ENCODE assay signal across 15 cellular contexts in genomic region chr6:45703041-45703739, GRCh38.
A peak's percentile ranks its signal among the peaks of the same experiment; 100 is the strongest.
DNase-seq lines count a peak whose midpoint lies in the region; ATAC-seq and TF ChIP-seq lines count a peak whose summit lies in the region.
"Had no signal": no experiment of that assay in that cellular context is flagged by ENCODE, and none has a peak within 500 bp of the region (broad histone marks: within the 10 kb centered on the region; RNA-seq: fewer than 3 reads in every experiment).

No MANE protein-coding gene starts in this region.

- no peaks in the 10 kb centered on the region for H3K27me3 Mint-ChIP-seq in activated T-helper 1 cell treated with anti-CD3 and anti-CD28 coated beads, Interleukin-12 subunit alpha, Interleukin-12 subunit beta, Interleukin-2, Interleukin-4 antibody, amounts not matched to agents 30 ng/mL and 10 ng/mL and 1 ng/mL, durations not matched to agents 14 hours and 24 hours and 36 hours (ENCODE audit: insufficient read depth)
- H3K27me3 Mint-ChIP-seq in CD14-positive monocyte (ENCODE audit: low read depth in 3 of 3) = peaks cover 0 to 1% (median 0%) of the 10 kb centered on the region in 3 donors

- DNase-seq in AG08395 (ENCODE audit: low spot score) (peak; percentile 36), HCEC 1CT (peak; percentile 88), fibroblast of the aortic adventitia (ENCODE audit: low read depth) (peak; percentile 55), substantia nigra (lab: John Stamatoyannopoulos, UW) (no peak), NCI-H1105 treated with DMSO at 0.1 percent for 48 hours (lab: John Stamatoyannopoulos, UW) (no peak), CD14-positive monocyte (ENCODE audit: low spot score) (no peak)
- no peak for DNase-seq in activated T-helper 1 cell treated with anti-CD3 and anti-CD28 coated beads, Interleukin-12 subunit alpha, Interleukin-12 subunit beta, Interleukin-2, Interleukin-4 antibody, amounts not matched to agents 30 ng/mL and 10 ng/mL and 1 ng/mL, durations not matched to agents 14 hours and 24 hours and 36 hours (ENCODE audit: low spot score)
- DNase-seq: DMS79, NCI-H1105, ovary had no signal

- ATAC-seq in HG03108 (IDR thresholded peaks at IDR 0.05; ENCODE audit: unreplicated experiment) = no peak
- ATAC-seq: K562, left lobe of liver had no signal

- no peaks in the 10 kb centered on the region for H3K9me3 Mint-ChIP-seq in activated T-helper 1 cell treated with anti-CD3 and anti-CD28 coated beads, Interleukin-12 subunit alpha, Interleukin-12 subunit beta, Interleukin-2, Interleukin-4 antibody, amounts not matched to agents 30 ng/mL and 10 ng/mL and 1 ng/mL, durations not matched to agents 14 hours and 24 hours and 36 hours
- no peaks in the 10 kb centered on the region for H3K9me3 Mint-ChIP-seq in CD14-positive monocyte

- H3K4me3 Mint-ChIP-seq in activated T-helper 1 cell treated with anti-CD3 and anti-CD28 coated beads, Interleukin-12 subunit alpha, Interleukin-12 subunit beta, Interleukin-2, Interleukin-4 antibody, amounts not matched to agents 30 ng/mL and 10 ng/mL and 1 ng/mL, durations not matched to agents 14 hours and 24 hours and 36 hours = no peak overlapping the region
- H3K4me3 Mint-ChIP-seq in CD14-positive monocyte = no peak overlapping the region

- H3K27ac Mint-ChIP-seq in activated T-helper 1 cell treated with anti-CD3 and anti-CD28 coated beads, Interleukin-12 subunit alpha, Interleukin-12 subunit beta, Interleukin-2, Interleukin-4 antibody, amounts not matched to agents 30 ng/mL and 10 ng/mL and 1 ng/mL, durations not matched to agents 14 hours and 24 hours and 36 hours = peak overlapping the region; percentile 41
- no peak overlapping the region for H3K27ac Mint-ChIP-seq in CD14-positive monocyte

- intact Hi-C loops in activated T-helper 1 cell treated with anti-CD3 and anti-CD28 coated beads, Interleukin-12 subunit alpha, Interleukin-12 subunit beta, Interleukin-2, Interleukin-4 antibody, amounts not matched to agents 30 ng/mL and 10 ng/mL and 1 ng/mL, durations not matched to agents 14 hours and 24 hours and 36 hours (cut with micrococcal nuclease) = loop anchor here (1.0 to 5.0 kb wide), 2 partner anchors 34 to 78 kb away; no protein-coding TSS in a partner anchor
- intact Hi-C loops in CD14-positive monocyte (cut with micrococcal nuclease) = loop anchor here in 1 of 2 donors (10.0 kb wide), 2 partner anchors 328 to 1068 kb away; partner anchors contain the start of gene SUPT3H

- H3K4me3 ChIP-seq in fibroblast of the aortic adventitia (ENCODE audit: low read depth, low read length) = no peak overlapping the region
- H3K4me3 ChIP-seq: BLaER1, HAP-1, K562, ovary had no signal

- H3K4me1 Mint-ChIP-seq in activated T-helper 1 cell treated with anti-CD3 and anti-CD28 coated beads, Interleukin-12 subunit alpha, Interleukin-12 subunit beta, Interleukin-2, Interleukin-4 antibody, amounts not matched to agents 30 ng/mL and 10 ng/mL and 1 ng/mL, durations not matched to agents 14 hours and 24 hours and 36 hours (ENCODE audit: low read depth) = peaks cover 13% of the 10 kb centered on the region
- peaks cover 2% of the 10 kb centered on the region for H3K4me1 Mint-ChIP-seq in CD14-positive monocyte

- no peak overlapping the region for H3K27ac ChIP-seq in substantia nigra (ENCODE audit: low read depth, low read length, poor library complexity, severe bottlenecking)
- H3K27ac ChIP-seq: BLaER1, ovary had no signal

- no peak for TF ChIP-seq CTCF in fibroblast of the aortic adventitia (IDR thresholded peaks at IDR 0.05; ENCODE audit: insufficient read depth, low read length)
- TF ChIP-seq CTCF in CD14-positive monocyte (IDR thresholded peaks at IDR 0.05) = no peak

- no peaks in the 10 kb centered on the region for H3K36me3 Mint-ChIP-seq in activated T-helper 1 cell treated with anti-CD3 and anti-CD28 coated beads, Interleukin-12 subunit alpha, Interleukin-12 subunit beta, Interleukin-2, Interleukin-4 antibody, amounts not matched to agents 30 ng/mL and 10 ng/mL and 1 ng/mL, durations not matched to agents 14 hours and 24 hours and 36 hours (ENCODE audit: low read depth)
- H3K36me3 Mint-ChIP-seq in CD14-positive monocyte = no peaks in the 10 kb centered on the region

Comparison
In these comparisons a context has a peak if more than half of its experiments do, and no peak if none do; other contexts are left out.
1. DNase-seq: peak in AG08395 (single experiment), HCEC 1CT (single experiment) and fibroblast of the aortic adventitia (single experiment); none in activated T-helper 1 cell treated with anti-CD3 and anti-CD28 coated beads, Interleukin-12 subunit alpha, Interleukin-12 subunit beta, Interleukin-2, Interleukin-4 antibody, amounts not matched to agents 30 ng/mL and 10 ng/mL and 1 ng/mL, durations not matched to agents 14 hours and 24 hours and 36 hours (single experiment), substantia nigra (0 of 49), NCI-H1105 treated with DMSO at 0.1 percent for 48 hours (single experiment) and CD14-positive monocyte (single experiment).